In genomic region chr19:39846176-39846677, GRCh38 we compare ENCODE assay signal across 8 cellular contexts. TPM values are rescaled to one million over a fixed set of nuclear protein-coding genes. Genes with fewer than 3 reads are reported as not detected.
DNase-seq lines count a peak whose midpoint lies in the region; ATAC-seq lines count a peak whose summit lies in the region.

FBL (minus strand) TSS chr19:39846379; CDS start chr19:39846300, 79 bp downstream.

- H3K27ac ChIP-seq in GM23248: peak within 1 kb of the TSS; percentile 72

- ATAC-seq in naive thymus-derived CD8-positive, alpha-beta T cell: peak; percentile 93 to 94

- H3K79me2 ChIP-seq in GM23248 (ENCODE audit: insufficient read depth): peaks cover 49% of the 10 kb centered on the region

- WGBS in GM23248 (ENCODE audit: low coverage in 1 of 2, low lambda C conversion rate in 2 of 2, missing lambda C conversion rate in 2 of 2), 2 experiments: 1 to 2% methylated on average over 24 to 33 of the region's 47 CpGs

- peak within 1 kb of the TSS; percentile 99 for H3K4me2 ChIP-seq in GM23248 (ENCODE audit: unreplicated experiment)

- H3F3A ChIP-seq in GM23248 (ENCODE audit: insufficient read depth): no peaks in the 10 kb centered on the region

- in situ Hi-C loops in GM23248 (cut with MboI): no loop called here

- H3K27me3 Mint-ChIP-seq in naive thymus-derived CD8-positive, alpha-beta T cell: no peaks in the 10 kb centered on the region

- H3K9ac ChIP-seq in GM23248: peak within 1 kb of the TSS; percentile 88

- H3K4me3 ChIP-seq in GM23248: peak within 1 kb of the TSS; percentile 92

- peaks cover 27% of the 10 kb centered on the region for H3K4me1 ChIP-seq in GM23248 (ENCODE audit: insufficient read depth)

- H3K9me3 ChIP-seq in GM23248 (ENCODE audit: low read depth): no peaks in the 10 kb centered on the region

- peaks cover 35 to 52% (median 49%) of the 10 kb centered on the region in 4 donors for H3K4me1 Mint-ChIP-seq in naive thymus-derived CD8-positive, alpha-beta T cell

- peak within 1 kb of the TSS; percentile 86 to 99 (median 97) for H3K27ac Mint-ChIP-seq in naive thymus-derived CD8-positive, alpha-beta T cell

- H3K9me2 ChIP-seq in GM23248 (ENCODE audit: insufficient read depth): no peaks in the 10 kb centered on the region

- H3K36me3 ChIP-seq in GM23248 (ENCODE audit: low read depth): no peaks in the 10 kb centered on the region

- H3K4me3 Mint-ChIP-seq in naive thymus-derived CD8-positive, alpha-beta T cell: peak within 1 kb of the TSS; percentile 88 to 94 (median 92)

- DNase-seq in DMS79 treated with DMSO at 0.1 percent for 48 hours (lab: John Stamatoyannopoulos, UW): peak; percentile 87
- DNase-seq in GM23248: peak; percentile 98
- peak; percentile 84 to 85 for DNase-seq in Kasumi-1 (lab: John Stamatoyannopoulos, UW)
- peak; percentile 93 for DNase-seq in RKO (ENCODE audit: low spot score)
- peak; percentile 98 for DNase-seq in activated T-helper 1 cell treated with anti-CD3 and anti-CD28 coated beads, Interleukin-2, amount 50 U/mL, for 16 hours (ENCODE audit: low read depth in 1 of 2, low spot score in 1 of 2)
- DNase-seq in fibroblast of gingiva (ENCODE audit: low read depth): peak; percentile 88
- peak; percentile 92 to 100 (median 97) for DNase-seq in naive thymus-derived CD8-positive, alpha-beta T cell
- DNase-seq in stimulated activated naive CD4-positive, alpha-beta T cell (lab: John Stamatoyannopoulos, UW): peak; percentile 91 to 97 (median 96)

- no peaks in the 10 kb centered on the region for H3K9me3 Mint-ChIP-seq in naive thymus-derived CD8-positive, alpha-beta T cell

- no peaks in the 10 kb centered on the region for H3K27me3 ChIP-seq in GM23248 (replicated peaks; ENCODE audit: insufficient read depth)

- H4K20me1 ChIP-seq in GM23248 (ENCODE audit: insufficient read depth): no peaks in the 10 kb centered on the region

- H2AFZ ChIP-seq in GM23248: peak within 1 kb of the TSS; percentile 99

- POLR2A ChIA-PET in naive thymus-derived CD8-positive, alpha-beta T cell (lab: Charles Lee): interaction anchor here (0.7 to 5.2 kb wide), 12 partner anchors 9 to 439 kb away, joined by 3 to 53 read pairs (median 4); partner anchors contain the start of genes AKT2, DYRK1B, RPS16 and ZNF546

- peaks cover 0 to 2% (median 0%) of the 10 kb centered on the region in 3 donors for H3K36me3 Mint-ChIP-seq in naive thymus-derived CD8-positive, alpha-beta T cell

RNA-seq across cellular contexts. Expression of gene FBL, which starts in this region (rescaled TPM):
- total RNA-seq in GM23248 (2014; rRNA removed; shearing (Covaris generic)): 59.3 and 66.9 TPM in 2 replicates
- 61.1 and 63.9 TPM in 2 replicates for polyA plus RNA-seq in GM23248 (2016; fragmentation: Nextera tagmentation; extraction: Ambion mirVana)
- 100 to 1,000 TPM; 336 to 365 TPM for total RNA-seq in naive thymus-derived CD8-positive, alpha-beta T cell
- polyA plus RNA-seq in naive thymus-derived CD8-positive, alpha-beta T cell: 100 to 1,000 TPM; 231 to 246 (median 236) TPM

Comparison
In these comparisons a context has a peak if more than half of its experiments do, and no peak if none do; other contexts are left out.
1. Peak in every context shown above with its lines: DNase-seq, ATAC-seq, H3K4me3 ChIP-seq and H3K27ac ChIP-seq.